8 cellular contexts compared by ENCODE assay signal in the genomic region with DNA sequence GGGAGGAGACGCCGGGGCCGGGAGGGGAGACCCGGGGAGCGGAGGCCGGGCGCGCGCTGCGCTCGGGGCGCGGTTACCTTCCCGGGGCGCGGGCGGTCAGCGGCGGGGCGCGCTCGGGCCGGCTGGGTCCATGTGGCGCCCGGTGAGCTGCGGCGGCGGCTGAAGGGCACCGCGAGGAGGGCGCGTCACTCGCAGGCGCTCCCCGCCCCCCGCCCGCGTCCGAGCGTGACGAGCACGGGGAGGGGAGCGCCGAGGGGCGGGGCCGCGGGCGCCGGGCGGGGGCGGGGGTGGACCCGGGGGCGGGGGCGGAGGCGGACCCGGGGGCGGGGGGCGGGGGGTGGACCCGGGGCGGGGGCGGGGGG. TPM values are rescaled to one million over a fixed set of nuclear protein-coding genes. Genes with fewer than 3 reads are reported as not detected.
DNase-seq lines count a peak whose midpoint lies in the region; ATAC-seq and TF ChIP-seq lines count a peak whose summit lies in the region.

A gene (minus strand): TSS at position 161 of the 362 bp plus-strand sequence. CDS start 1,607 bp downstream, outside the sequence.

- H3K4me3 Mint-ChIP-seq in MCF 10A (ENCODE audit: unreplicated experiment), result peak within 1 kb of the TSS; percentile 28

- intact Hi-C loops in MCF 10A (cut with micrococcal nuclease), result no loop called here
- intact Hi-C loops in mucosa of descending colon (cut with DNase I, micrococcal nuclease), result no loop called here

- BruUV-seq in MCF 10A (replicated peaks; lab: Mats Ljungman, UMichigan), result no TSS peak

- TF ChIP-seq POLR2A in GM18505 (IDR thresholded peaks at IDR 0.05; ENCODE audit: borderline replicate concordance, extremely low read depth, insufficient read depth, insufficient read length), result no peak

- H3K36me3 Mint-ChIP-seq in MCF 10A (ENCODE audit: insufficient read depth, unreplicated experiment), result no peaks in the 10 kb centered on the region

- H3K4me1 ChIP-seq in mucosa of descending colon (ENCODE audit: low read depth), result peaks cover 8% of the 10 kb centered on the region

- POLR2A ChIA-PET in MCF 10A (lab: Yijun Ruan, JAX), result no interaction called here

- no peaks in the 10 kb centered on the region for H3K36me3 ChIP-seq in mucosa of descending colon (ENCODE audit: low read depth)

- no peak for TF ChIP-seq CTCF in MCF 10A (IDR thresholded peaks at IDR 0.05; ENCODE audit: unreplicated experiment)
- TF ChIP-seq CTCF in mucosa of descending colon (IDR thresholded peaks at IDR 0.05), result no peak

- no peaks in the 10 kb centered on the region for H3K9me3 Mint-ChIP-seq in MCF 10A (ENCODE audit: unreplicated experiment)

- peaks cover 7% of the 10 kb centered on the region for H3K4me1 Mint-ChIP-seq in MCF 10A (ENCODE audit: insufficient read depth, unreplicated experiment)

- CTCF ChIA-PET in MCF 10A (lab: Yijun Ruan, JAX), result no interaction called here

- no peaks in the 10 kb centered on the region for H3K9me3 ChIP-seq in mucosa of descending colon

- peak; percentile 73 for DNase-seq in COR-L47 (lab: John Stamatoyannopoulos, UW)
- peak; percentile 11 for DNase-seq in HT-29 (ENCODE audit: low spot score)
- DNase-seq in MCF 10A (ENCODE audit: unreplicated experiment), result peak; percentile 30
- peak; percentile 36 to 57 (median 46) for DNase-seq in mucosa of descending colon
- DNase-seq in SKM-1 (lab: John Stamatoyannopoulos, UW; ENCODE audit: unreplicated experiment), result no peak
- DNase-seq in Ammon's horn (ENCODE audit: low spot score), result no peak

- ATAC-seq in mucosa of descending colon, result peak; percentile 71
- no peak for ATAC-seq in GM21515 (IDR thresholded peaks at IDR 0.05; ENCODE audit: unreplicated experiment)
- no peak for ATAC-seq in GM18505 (IDR thresholded peaks at IDR 0.05; ENCODE audit: unreplicated experiment)

- no peak within 1 kb of the TSS for H3K4me3 ChIP-seq in mucosa of descending colon

- no peak within 1 kb of the TSS for H3K27ac Mint-ChIP-seq in MCF 10A (ENCODE audit: low read depth, unreplicated experiment)

- H3K27me3 Mint-ChIP-seq in MCF 10A (ENCODE audit: insufficient read depth, unreplicated experiment), result peaks cover 32% of the 10 kb centered on the region

RNA-seq across cellular contexts. Expression of the gene that starts here (rescaled TPM):
- 0.28 and 0.73 TPM in 2 replicates for total RNA-seq in HT-29 (2014; rRNA removed; shearing (Covaris generic))
- total RNA-seq in MCF 10A (2022), result 2.7 and 3.5 TPM in 2 replicates
- total RNA-seq in mucosa of descending colon, result 1 to 10 TPM; 1.9 to 3.4 (median 2.7) TPM

Comparison
In these comparisons a context has a peak if more than half of its experiments do, and no peak if none do; other contexts are left out.
1. Peak in DNase-seq in HT-29; RNA of the gene not detected or under 1 TPM.
2. DNase-seq: peak in COR-L47 (single experiment), MCF 10A (single experiment) and mucosa of descending colon (3 of 3); none in SKM-1 (single experiment) and Ammon's horn (single experiment).